Comparison of ENCODE assay signal across 26 cellular contexts in genomic region chr5:174246743-174247142, GRCh38.
"Had no signal": no experiment of that assay in that cellular context is flagged by ENCODE, and none has a peak within 500 bp of the region (broad histone marks: within the 10 kb centered on the region; RNA-seq: fewer than 3 reads in every experiment).

No MANE protein-coding gene starts in this region.

- H3K4me1 ChIP-seq: heart left ventricle, left ventricle myocardium inferior, prostate gland, stomach, testis, thyroid gland, transverse colon, upper lobe of left lung had no signal

- H3K27me3 ChIP-seq: ovary, sigmoid colon, testis, thyroid gland, transverse colon, upper lobe of left lung had no signal

- H3K9me3 ChIP-seq: ovary, prostate gland, sigmoid colon, stomach, testis, thyroid gland, transverse colon, upper lobe of left lung had no signal

- H3K4me1 Mint-ChIP-seq: immature natural killer cell; naive B cell; natural killer cell; stimulated activated naive B cell treated with anti-CD40 and anti-IgM and Interleukin-4, amounts not matched to agents 10 μg/mL and 1 μg/mL and 100 μg/mL, for 72 hours had no signal

- H3K27ac Mint-ChIP-seq: immature natural killer cell; mesothelial cell of epicardium; naive B cell; natural killer cell; stimulated activated naive B cell treated with anti-CD40 and anti-IgM and Interleukin-4, amounts not matched to agents 10 μg/mL and 1 μg/mL and 100 μg/mL, for 72 hours had no signal

- H3K4me3 ChIP-seq: heart left ventricle, left ventricle myocardium inferior, lung, ovary, prostate gland, sigmoid colon, stomach, testis, thyroid gland, transverse colon, upper lobe of left lung had no signal

- DNase-seq: heart left ventricle; hypothalamus; immature natural killer cell; kidney; left colon; left ventricle myocardium inferior; mesendoderm; naive B cell; natural killer cell; ovary; right cardiac atrium; sigmoid colon; small intestine; stimulated activated CD4-positive, alpha-beta T cell treated with anti-CD3 and anti-CD28 coated beads, Interleukin-1b, Interleukin-23, amount 100 ng/mL, for 48 hours; stimulated activated CD4-positive, alpha-beta T cell treated with anti-CD3 and anti-CD28 coated beads, Interleukin-2, amount 100 ng/mL, for 48 hours; stimulated activated CD4-positive, alpha-beta T cell treated with anti-CD3 and anti-CD28 coated beads, Interleukin-4, amount 100 ng/mL, for 4 hours; stimulated activated naive B cell treated with anti-CD40 and anti-IgM and Interleukin-4, amounts not matched to agents 10 μg/mL and 1 μg/mL and 100 μg/mL, for 72 hours; stimulated activated naive CD8-positive, alpha-beta T cell treated with anti-CD3 and anti-CD28 coated beads, Interleukin-15, Interleukin-2, amounts not matched to agents 100 U/mL and 50 U/mL, for 24 hours; stomach; testis; thyroid gland; transverse colon; upper lobe of left lung had no signal

- H3K36me3 Mint-ChIP-seq: mesothelial cell of epicardium; naive B cell; natural killer cell; stimulated activated naive B cell treated with anti-CD40 and anti-IgM and Interleukin-4, amounts not matched to agents 10 μg/mL and 1 μg/mL and 100 μg/mL, for 72 hours had no signal

- H3K4me3 Mint-ChIP-seq: immature natural killer cell; mesothelial cell of epicardium; naive B cell; natural killer cell; stimulated activated naive B cell treated with anti-CD40 and anti-IgM and Interleukin-4, amounts not matched to agents 10 μg/mL and 1 μg/mL and 100 μg/mL, for 72 hours had no signal

- H3K36me3 ChIP-seq: heart left ventricle, left ventricle myocardium inferior, ovary, prostate gland, sigmoid colon, stomach, thyroid gland, transverse colon, upper lobe of left lung had no signal

- ATAC-seq: heart left ventricle; left colon; natural killer cell; right cardiac atrium; stimulated activated naive B cell treated with anti-CD40 and anti-IgM and Interleukin-4, amounts not matched to agents 10 μg/mL and 1 μg/mL and 100 μg/mL, for 72 hours; stimulated activated naive CD8-positive, alpha-beta T cell treated with anti-CD3 and anti-CD28 coated beads, Interleukin-15, Interleukin-2, amounts not matched to agents 100 U/mL and 50 U/mL, for 24 hours had no signal

- H3K27ac ChIP-seq: heart left ventricle, left ventricle myocardium inferior, ovary, prostate gland, sigmoid colon, stomach, testis, thyroid gland, transverse colon, upper lobe of left lung had no signal
